25 cellular contexts compared by ENCODE assay signal in genomic region chr16:62732101-62732500, GRCh38.
"Had no signal": no experiment of that assay in that cellular context is flagged by ENCODE, and none has a peak within 500 bp of the region (broad histone marks: within the 10 kb centered on the region; RNA-seq: fewer than 3 reads in every experiment).

No MANE protein-coding gene starts in this region.

- H3K4me3 Mint-ChIP-seq: activated CD4-positive, alpha-beta memory T cell treated with anti-CD3 and anti-CD28 coated beads, Interleukin-2, amount 10 ng/mL, durations not matched to agents 7 days and 5 days; activated CD4-positive, alpha-beta T cell treated with anti-CD3 and anti-CD28 coated beads, Interleukin-2, amount 10 ng/mL, durations not matched to agents 7 days and 5 days; activated naive CD4-positive, alpha-beta T cell treated with anti-CD3 and anti-CD28 coated beads, Interleukin-2, amount 10 ng/mL, durations not matched to agents 7 days and 5 days; activated naive CD8-positive, alpha-beta T cell treated with anti-CD3 and anti-CD28 coated beads, Interleukin-2, amount 10 ng/mL, durations not matched to agents 7 days and 5 days; activated T-cell treated with anti-CD3 and anti-CD28 coated beads, Interleukin-2, amount 50 U/mL, for 24 hours; activated T-cell treated with anti-CD3 and anti-CD28 coated beads, Interleukin-2, amount 50 U/mL, for 72 hours; brain; dendritic cell treated with granulocyte-macrophage colony-stimulating factor and Interleukin-4, amounts not matched to agents 40 ng/mL and 50 ng/mL, for 4 days; effector memory CD8-positive, alpha-beta T cell had no signal

- H3K9me3 Mint-ChIP-seq: brain; dendritic cell treated with granulocyte-macrophage colony-stimulating factor and Interleukin-4, amounts not matched to agents 40 ng/mL and 50 ng/mL, for 4 days had no signal

- H3K36me3 Mint-ChIP-seq: activated naive CD4-positive, alpha-beta T cell treated with anti-CD3 and anti-CD28 coated beads, Interleukin-2, amount 10 ng/mL, durations not matched to agents 7 days and 5 days; activated naive CD8-positive, alpha-beta T cell treated with anti-CD3 and anti-CD28 coated beads, Interleukin-2, amount 10 ng/mL, durations not matched to agents 7 days and 5 days; brain had no signal

- H3K4me1 Mint-ChIP-seq: activated CD4-positive, alpha-beta memory T cell treated with anti-CD3 and anti-CD28 coated beads, Interleukin-2, amount 10 ng/mL, durations not matched to agents 7 days and 5 days; activated CD4-positive, alpha-beta T cell treated with anti-CD3 and anti-CD28 coated beads, Interleukin-2, amount 10 ng/mL, durations not matched to agents 7 days and 5 days; activated naive CD4-positive, alpha-beta T cell treated with anti-CD3 and anti-CD28 coated beads, Interleukin-2, amount 10 ng/mL, durations not matched to agents 7 days and 5 days; activated naive CD8-positive, alpha-beta T cell treated with anti-CD3 and anti-CD28 coated beads, Interleukin-2, amount 10 ng/mL, durations not matched to agents 7 days and 5 days; brain had no signal

- H3K27ac Mint-ChIP-seq: activated CD4-positive, alpha-beta memory T cell treated with anti-CD3 and anti-CD28 coated beads, Interleukin-2, amount 10 ng/mL, durations not matched to agents 7 days and 5 days; activated CD4-positive, alpha-beta T cell treated with anti-CD3 and anti-CD28 coated beads, Interleukin-2, amount 10 ng/mL, durations not matched to agents 7 days and 5 days; activated naive CD4-positive, alpha-beta T cell treated with anti-CD3 and anti-CD28 coated beads, Interleukin-2, amount 10 ng/mL, durations not matched to agents 7 days and 5 days; activated naive CD4-positive, alpha-beta T cell treated with anti-CD3 and anti-CD28 coated beads, Interleukin-2, amount 50 U/mL, for 72 hours; activated naive CD8-positive, alpha-beta T cell treated with anti-CD3 and anti-CD28 coated beads, Interleukin-2, amount 10 ng/mL, durations not matched to agents 7 days and 5 days; activated T-cell treated with anti-CD3 and anti-CD28 coated beads, Interleukin-2, amount 50 U/mL, for 24 hours; activated T-cell treated with anti-CD3 and anti-CD28 coated beads, Interleukin-2, amount 50 U/mL, for 72 hours; brain; dendritic cell treated with granulocyte-macrophage colony-stimulating factor and Interleukin-4, amounts not matched to agents 40 ng/mL and 50 ng/mL, for 4 days; effector memory CD8-positive, alpha-beta T cell had no signal

- DNase-seq: activated CD4-positive, alpha-beta memory T cell treated with anti-CD3 and anti-CD28 coated beads, Interleukin-2, amount 10 ng/mL, durations not matched to agents 7 days and 5 days; activated CD4-positive, alpha-beta T cell treated with anti-CD3 and anti-CD28 coated beads for 1 hour; activated CD4-positive, alpha-beta T cell treated with anti-CD3 and anti-CD28 coated beads for 4 hours; activated CD4-positive, alpha-beta T cell treated with anti-CD3 and anti-CD28 coated beads, Interleukin-2, amount 10 ng/mL, durations not matched to agents 7 days and 5 days; activated CD4-positive, alpha-beta T cell treated with anti-CD3 and anti-CD28 coated beads, Interleukin-2, amount 50 U/mL, for 4 hours; activated CD8-positive, alpha-beta memory T cell treated with anti-CD3 and anti-CD28 coated beads, Interleukin-2, amount 50 U/mL, for 48 hours; activated gamma-delta T cell; activated naive CD4-positive, alpha-beta T cell; activated naive CD4-positive, alpha-beta T cell treated with anti-CD3 and anti-CD28 coated beads, Interleukin-2, amount 10 ng/mL, durations not matched to agents 7 days and 5 days; activated naive CD8-positive, alpha-beta T cell treated with anti-CD3 and anti-CD28 coated beads, Interleukin-2, amount 10 ng/mL, durations not matched to agents 7 days and 5 days; activated T-cell treated with anti-CD3 and anti-CD28 coated beads for 4 hours; activated T-cell treated with anti-CD3 and anti-CD28 coated beads, Interleukin-2, amount 50 U/mL, for 24 hours; activated T-cell treated with anti-CD3 and anti-CD28 coated beads, Interleukin-2, amount 50 U/mL, for 72 hours; central memory CD4-positive, alpha-beta T cell; cerebellar nuclear complex; colonic mucosa; effector CD4-positive, alpha-beta T cell; effector memory CD8-positive, alpha-beta T cell; esophagus squamous epithelium; foreskin melanocyte; T-helper 2 cell had no signal

- ATAC-seq: activated naive CD4-positive, alpha-beta T cell treated with anti-CD3 and anti-CD28 coated beads, Interleukin-2, amount 50 U/mL, for 72 hours; activated T-cell treated with anti-CD3 and anti-CD28 coated beads, Interleukin-2, amount 50 U/mL, for 72 hours; effector memory CD8-positive, alpha-beta T cell; gastroesophageal sphincter had no signal

- H3K27me3 Mint-ChIP-seq: activated CD4-positive, alpha-beta memory T cell treated with anti-CD3 and anti-CD28 coated beads, Interleukin-2, amount 10 ng/mL, durations not matched to agents 7 days and 5 days; activated CD4-positive, alpha-beta T cell treated with anti-CD3 and anti-CD28 coated beads, Interleukin-2, amount 10 ng/mL, durations not matched to agents 7 days and 5 days; activated naive CD4-positive, alpha-beta T cell treated with anti-CD3 and anti-CD28 coated beads, Interleukin-2, amount 10 ng/mL, durations not matched to agents 7 days and 5 days; activated naive CD8-positive, alpha-beta T cell treated with anti-CD3 and anti-CD28 coated beads, Interleukin-2, amount 10 ng/mL, durations not matched to agents 7 days and 5 days; activated T-cell treated with anti-CD3 and anti-CD28 coated beads, Interleukin-2, amount 50 U/mL, for 24 hours; brain; dendritic cell treated with granulocyte-macrophage colony-stimulating factor and Interleukin-4, amounts not matched to agents 40 ng/mL and 50 ng/mL, for 4 days; effector memory CD8-positive, alpha-beta T cell had no signal
